In the genomic region with DNA sequence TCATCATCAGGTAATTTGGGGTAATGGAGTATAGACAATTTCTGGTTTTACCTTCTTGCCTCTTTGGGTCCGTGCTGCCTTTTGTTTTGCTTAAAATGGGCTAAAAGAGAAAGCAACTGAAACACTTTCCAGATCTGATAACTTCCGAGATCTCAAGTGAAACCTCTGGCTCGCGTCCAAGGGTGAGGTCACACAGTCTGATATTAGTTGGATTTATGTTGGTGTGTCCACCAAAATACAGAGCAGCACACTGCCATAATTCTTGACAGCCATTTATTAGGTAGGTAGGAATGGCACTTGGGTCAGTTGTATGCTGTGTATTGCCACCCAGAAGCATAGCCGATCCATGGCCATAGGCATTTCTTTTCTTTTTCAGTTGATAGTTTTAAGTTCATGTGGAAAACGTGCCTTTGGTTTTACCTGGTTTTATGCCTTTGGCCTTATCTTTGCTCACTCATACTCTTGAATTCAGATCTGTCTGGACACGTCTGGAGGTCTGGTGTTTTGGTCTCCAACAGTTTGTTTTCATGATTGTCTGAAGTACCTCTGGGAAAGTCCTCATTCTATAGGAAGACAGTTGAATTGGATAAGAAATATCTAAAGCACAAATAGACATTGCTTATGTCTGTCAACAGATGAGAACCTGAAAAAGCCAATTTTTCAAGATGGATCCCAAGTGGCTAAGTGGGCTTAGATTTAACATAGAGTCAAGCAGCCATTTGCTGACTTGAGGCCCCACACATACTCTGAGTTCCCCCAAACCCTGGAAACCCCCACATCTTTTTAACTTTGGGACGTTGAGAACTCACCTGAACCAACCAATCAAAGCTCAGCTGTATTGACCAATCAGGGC, we compare ENCODE assay signal across 8 cellular contexts.
DNase-seq lines count a peak whose midpoint lies in the region; ATAC-seq, FAIRE-seq and TF ChIP-seq lines count a peak whose summit lies in the region.

No MANE protein-coding gene starts in this region.

- H3K27ac Mint-ChIP-seq in activated naive CD4-positive, alpha-beta T cell treated with anti-CD3 and anti-CD28 coated beads, Interleukin-2, amount 50 U/mL, for 24 hours = no peak overlapping the region
- peak overlapping the region; percentile 92 for H3K27ac Mint-ChIP-seq in mesothelial cell of epicardium

- DNase-seq in COLO668 (lab: John Stamatoyannopoulos, UW; ENCODE audit: unreplicated experiment) (peak; percentile 31), NCI-H226 (peak; percentile 56), mesothelial cell of epicardium (ENCODE audit: low spot score in 2 of 2, unreplicated experiment in 2 of 2) (peak; percentile 63 to 81), frontal cortex (ENCODE audit: low spot score in 2 of 2) (no peak), anterior cingulate cortex (lab: John Stamatoyannopoulos, UW) (no peak), GDM1 (lab: John Stamatoyannopoulos, UW) (no peak)

- peaks cover 1% of the 10 kb centered on the region for H3K27me3 Mint-ChIP-seq in activated naive CD4-positive, alpha-beta T cell treated with anti-CD3 and anti-CD28 coated beads, Interleukin-2, amount 50 U/mL, for 24 hours
- H3K27me3 Mint-ChIP-seq in mesothelial cell of epicardium (ENCODE audit: low read depth) = no peaks in the 10 kb centered on the region

- no peaks in the 10 kb centered on the region for H3K9me3 Mint-ChIP-seq in activated naive CD4-positive, alpha-beta T cell treated with anti-CD3 and anti-CD28 coated beads, Interleukin-2, amount 50 U/mL, for 24 hours
- no peaks in the 10 kb centered on the region for H3K9me3 Mint-ChIP-seq in mesothelial cell of epicardium

- peaks cover 19% of the 10 kb centered on the region for H3K4me1 Mint-ChIP-seq in activated naive CD4-positive, alpha-beta T cell treated with anti-CD3 and anti-CD28 coated beads, Interleukin-2, amount 50 U/mL, for 24 hours
- H3K4me1 Mint-ChIP-seq in mesothelial cell of epicardium = peaks cover 82% of the 10 kb centered on the region

- H3K36me3 Mint-ChIP-seq in activated naive CD4-positive, alpha-beta T cell treated with anti-CD3 and anti-CD28 coated beads, Interleukin-2, amount 50 U/mL, for 24 hours = no peaks in the 10 kb centered on the region
- peaks cover 20% of the 10 kb centered on the region for H3K36me3 Mint-ChIP-seq in mesothelial cell of epicardium

- H3K4me3 Mint-ChIP-seq in activated naive CD4-positive, alpha-beta T cell treated with anti-CD3 and anti-CD28 coated beads, Interleukin-2, amount 50 U/mL, for 24 hours = peak overlapping the region; percentile 72
- H3K4me3 Mint-ChIP-seq in mesothelial cell of epicardium = peak overlapping the region; percentile 3

- no peak for TF ChIP-seq CTCF in mesothelial cell of epicardium (IDR thresholded peaks at IDR 0.05; ENCODE audit: unreplicated experiment)

- FAIRE-seq in frontal cortex (lab: Jason Lieb, UNC) = no peak

- ATAC-seq in GM19023 (IDR thresholded peaks at IDR 0.05; ENCODE audit: unreplicated experiment) = no peak

Comparison
In these comparisons a context has a peak if more than half of its experiments do, and no peak if none do; other contexts are left out.
1. DNase-seq: peak in COLO668 (single experiment), NCI-H226 (single experiment) and mesothelial cell of epicardium (2 of 2); none in frontal cortex (0 of 2), anterior cingulate cortex (0 of 58) and GDM1 (single experiment).